1 cellular context compared by ENCODE assay signal in genomic region chr17:43900858-43901754, GRCh38.
TF ChIP-seq lines count a peak whose summit lies in the region.

No MANE protein-coding gene starts in this region.

TF ChIP-seq in GM12878, 131 proteins besides CTCF, POLR2A, EP300 and RAD21:
- TF ChIP-seq BACH1 (IDR thresholded peaks at IDR 0.05; ENCODE audit: borderline replicate concordance) (no peak), ATF2 (IDR thresholded peaks at IDR 0.05; ENCODE audit: low read length) (no peak), DPF2 (IDR thresholded peaks at IDR 0.05) (no peak), EGR1 (IDR thresholded peaks at IDR 0.05; ENCODE audit: borderline replicate concordance in 1 of 2, low read depth in 2 of 2, low read length in 2 of 2) (no peak), CHD1 (IDR thresholded peaks at IDR 0.05; ENCODE audit: low read depth, low read length) (no peak), CREB1 (IDR thresholded peaks at IDR 0.05; ENCODE audit: low read depth) (no peak), SMAD5 (IDR thresholded peaks at IDR 0.05; ENCODE audit: low read depth) (no peak), CREM (IDR thresholded peaks at IDR 0.05; ENCODE audit: low read depth) (no peak), SREBF1 (IDR thresholded peaks at IDR 0.05; ENCODE audit: low read length) (no peak), BCL3 (IDR thresholded peaks at IDR 0.05; ENCODE audit: borderline replicate concordance, insufficient read depth, low read depth, low read length, poor library complexity, severe bottlenecking) (no peak), ZNF207 (IDR thresholded peaks at IDR 0.05; ENCODE audit: borderline replicate concordance) (no peak), ZBTB4 (CRISPR knock-in tag; IDR thresholded peaks at IDR 0.05) (no peak), ELK1 (IDR thresholded peaks at IDR 0.05; ENCODE audit: low read depth, low read length) (no peak), ZNF384 (IDR thresholded peaks at IDR 0.05; ENCODE audit: borderline replicate concordance, low read depth, low read length) (no peak), FOXK2 (IDR thresholded peaks at IDR 0.05) (no peak)
TF ChIP-seq in GM12878: peak in this region for 0.
